In the genomic region with DNA sequence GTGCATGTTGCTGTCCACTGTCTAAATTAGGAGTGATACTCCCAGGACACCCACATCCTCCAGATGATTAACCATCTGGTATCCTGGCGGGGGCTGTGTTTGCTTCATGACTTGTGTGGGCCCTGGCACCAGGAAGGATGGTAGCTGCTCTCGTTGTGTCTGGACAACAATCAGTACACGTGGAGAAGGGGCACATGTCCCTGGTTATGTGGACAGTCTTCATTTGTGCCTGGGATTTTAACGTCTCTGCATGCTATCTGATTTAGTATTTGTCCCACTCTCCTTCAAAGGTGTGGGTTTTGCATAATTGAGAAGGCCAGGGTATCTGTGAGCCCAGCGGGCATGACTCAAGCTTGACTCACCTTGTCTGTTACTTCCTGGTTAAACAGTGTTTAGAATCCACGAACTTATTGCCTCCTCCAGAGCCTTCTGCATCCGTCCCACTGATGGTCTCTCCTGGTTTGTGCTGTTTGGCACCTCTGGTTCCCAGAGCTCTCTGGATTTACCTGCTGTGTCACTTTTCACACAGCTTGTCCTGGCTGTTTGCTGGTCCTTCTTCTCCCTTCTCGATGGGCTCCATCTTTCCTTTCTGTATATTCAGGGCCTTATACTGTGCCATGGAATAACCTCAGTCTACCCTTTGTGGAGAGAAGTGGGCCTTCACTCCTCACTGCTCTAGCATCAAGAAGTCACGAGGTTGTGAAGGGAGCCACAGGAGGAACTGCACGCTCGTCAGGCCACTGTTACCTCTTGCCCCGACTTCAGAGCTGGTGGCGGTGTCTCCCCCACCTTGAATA, we compare ENCODE assay signal across 1 cellular context.
TF ChIP-seq lines count a peak whose summit lies in the region.

No MANE protein-coding gene starts in this region.

TF ChIP-seq in A549, 52 proteins besides CTCF, POLR2A, EP300 and RAD21 (continued from another document):
- TF ChIP-seq, protein P1, sequence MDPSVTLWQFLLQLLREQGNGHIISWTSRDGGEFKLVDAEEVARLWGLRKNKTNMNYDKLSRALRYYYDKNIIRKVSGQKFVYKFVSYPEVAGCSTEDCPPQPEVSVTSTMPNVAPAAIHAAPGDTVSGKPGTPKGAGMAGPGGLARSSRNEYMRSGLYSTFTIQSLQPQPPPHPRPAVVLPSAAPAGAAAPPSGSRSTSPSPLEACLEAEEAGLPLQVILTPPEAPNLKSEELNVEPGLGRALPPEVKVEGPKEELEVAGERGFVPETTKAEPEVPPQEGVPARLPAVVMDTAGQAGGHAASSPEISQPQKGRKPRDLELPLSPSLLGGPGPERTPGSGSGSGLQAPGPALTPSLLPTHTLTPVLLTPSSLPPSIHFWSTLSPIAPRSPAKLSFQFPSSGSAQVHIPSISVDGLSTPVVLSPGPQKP (IDR thresholded peaks at IDR 0.05; ENCODE audit: low read depth, low read length), result no peak
- TF ChIP-seq KDM1A (IDR thresholded peaks at IDR 0.05; ENCODE audit: low read depth), result no peak
- TF ChIP-seq TFCP2L1 (CRISPR knock-in tag; IDR thresholded peaks at IDR 0.05), result no peak
- no peak for TF ChIP-seq BHLHE40 (IDR thresholded peaks at IDR 0.05; ENCODE audit: low read depth, low read length)
- no peak for TF ChIP-seq MAZ (IDR thresholded peaks at IDR 0.05; ENCODE audit: borderline replicate concordance, low read depth, low read length)
- TF ChIP-seq GATA3 (IDR thresholded peaks at IDR 0.05; ENCODE audit: borderline replicate concordance), result no peak
- TF ChIP-seq, protein P2, sequence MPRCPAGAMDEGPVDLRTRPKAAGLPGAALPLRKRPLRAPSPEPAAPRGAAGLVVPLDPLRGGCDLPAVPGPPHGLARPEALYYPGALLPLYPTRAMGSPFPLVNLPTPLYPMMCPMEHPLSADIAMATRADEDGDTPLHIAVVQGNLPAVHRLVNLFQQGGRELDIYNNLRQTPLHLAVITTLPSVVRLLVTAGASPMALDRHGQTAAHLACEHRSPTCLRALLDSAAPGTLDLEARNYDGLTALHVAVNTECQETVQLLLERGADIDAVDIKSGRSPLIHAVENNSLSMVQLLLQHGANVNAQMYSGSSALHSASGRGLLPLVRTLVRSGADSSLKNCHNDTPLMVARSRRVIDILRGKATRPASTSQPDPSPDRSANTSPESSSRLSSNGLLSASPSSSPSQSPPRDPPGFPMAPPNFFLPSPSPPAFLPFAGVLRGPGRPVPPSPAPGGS (IDR thresholded peaks at IDR 0.05), result no peak
- no peak for TF ChIP-seq RARB (CRISPR knock-in tag; IDR thresholded peaks at IDR 0.05)
- TF ChIP-seq MYC (IDR thresholded peaks at IDR 0.05; ENCODE audit: borderline replicate concordance, low read length), result no peak
- TF ChIP-seq, protein P3, sequence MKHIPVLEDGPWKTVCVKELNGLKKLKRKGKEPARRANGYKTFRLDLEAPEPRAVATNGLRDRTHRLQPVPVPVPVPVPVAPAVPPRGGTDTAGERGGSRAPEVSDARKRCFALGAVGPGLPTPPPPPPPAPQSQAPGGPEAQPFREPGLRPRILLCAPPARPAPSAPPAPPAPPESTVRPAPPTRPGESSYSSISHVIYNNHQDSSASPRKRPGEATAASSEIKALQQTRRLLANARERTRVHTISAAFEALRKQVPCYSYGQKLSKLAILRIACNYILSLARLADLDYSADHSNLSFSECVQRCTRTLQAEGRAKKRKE (CRISPR knock-in tag; IDR thresholded peaks at IDR 0.05; ENCODE audit: low read depth), result no peak
- TF ChIP-seq RNF2 (IDR thresholded peaks at IDR 0.05; ENCODE audit: borderline replicate concordance, low read depth), result no peak
- no peak for TF ChIP-seq KDM5A (IDR thresholded peaks at IDR 0.05)
- no peak for TF ChIP-seq EHMT2 (IDR thresholded peaks at IDR 0.05; ENCODE audit: low read depth)
- TF ChIP-seq EHF (CRISPR knock-in tag; IDR thresholded peaks at IDR 0.05), result no peak
- TF ChIP-seq, protein P4, sequence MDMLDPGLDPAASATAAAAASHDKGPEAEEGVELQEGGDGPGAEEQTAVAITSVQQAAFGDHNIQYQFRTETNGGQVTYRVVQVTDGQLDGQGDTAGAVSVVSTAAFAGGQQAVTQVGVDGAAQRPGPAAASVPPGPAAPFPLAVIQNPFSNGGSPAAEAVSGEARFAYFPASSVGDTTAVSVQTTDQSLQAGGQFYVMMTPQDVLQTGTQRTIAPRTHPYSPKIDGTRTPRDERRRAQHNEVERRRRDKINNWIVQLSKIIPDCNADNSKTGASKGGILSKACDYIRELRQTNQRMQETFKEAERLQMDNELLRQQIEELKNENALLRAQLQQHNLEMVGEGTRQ (IDR thresholded peaks at IDR 0.05), result no peak
- no peak for TF ChIP-seq HOXB13 (CRISPR knock-in tag; IDR thresholded peaks at IDR 0.05; ENCODE audit: low read depth)
- TF ChIP-seq RCOR1 (IDR thresholded peaks at IDR 0.05; ENCODE audit: low read depth, low read length), result no peak
- no peak for TF ChIP-seq CHD2 (IDR thresholded peaks at IDR 0.05; ENCODE audit: low read length, partially characterized antibody)
- no peak for TF ChIP-seq ZNF302 (CRISPR knock-in tag; IDR thresholded peaks at IDR 0.05)
- TF ChIP-seq JUN (IDR thresholded peaks at IDR 0.05), result peak; percentile 30 to 39; a peak in 1 of 5 replicates
- TF ChIP-seq, protein P5, sequence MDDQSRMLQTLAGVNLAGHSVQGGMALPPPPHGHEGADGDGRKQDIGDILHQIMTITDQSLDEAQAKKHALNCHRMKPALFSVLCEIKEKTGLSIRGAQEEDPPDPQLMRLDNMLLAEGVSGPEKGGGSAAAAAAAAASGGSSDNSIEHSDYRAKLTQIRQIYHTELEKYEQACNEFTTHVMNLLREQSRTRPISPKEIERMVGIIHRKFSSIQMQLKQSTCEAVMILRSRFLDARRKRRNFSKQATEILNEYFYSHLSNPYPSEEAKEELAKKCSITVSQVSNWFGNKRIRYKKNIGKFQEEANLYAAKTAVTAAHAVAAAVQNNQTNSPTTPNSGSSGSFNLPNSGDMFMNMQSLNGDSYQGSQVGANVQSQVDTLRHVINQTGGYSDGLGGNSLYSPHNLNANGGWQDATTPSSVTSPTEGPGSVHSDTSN (IDR thresholded peaks at IDR 0.05), result no peak
- TF ChIP-seq CBX2 (IDR thresholded peaks at IDR 0.05; ENCODE audit: borderline replicate concordance, low read depth), result no peak
- TF ChIP-seq SREBF2 (IDR thresholded peaks at IDR 0.05), result no peak
- TF ChIP-seq ESRRA (IDR thresholded peaks at IDR 0.05; ENCODE audit: borderline replicate concordance, low read length), result no peak
- TF ChIP-seq, protein P6, sequence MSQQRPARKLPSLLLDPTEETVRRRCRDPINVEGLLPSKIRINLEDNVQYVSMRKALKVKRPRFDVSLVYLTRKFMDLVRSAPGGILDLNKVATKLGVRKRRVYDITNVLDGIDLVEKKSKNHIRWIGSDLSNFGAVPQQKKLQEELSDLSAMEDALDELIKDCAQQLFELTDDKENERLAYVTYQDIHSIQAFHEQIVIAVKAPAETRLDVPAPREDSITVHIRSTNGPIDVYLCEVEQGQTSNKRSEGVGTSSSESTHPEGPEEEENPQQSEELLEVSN (IDR thresholded peaks at IDR 0.05; ENCODE audit: borderline replicate concordance, low read depth), result peak; percentile 62
- TF ChIP-seq CHD4 (IDR thresholded peaks at IDR 0.05; ENCODE audit: borderline replicate concordance), result no peak
- no peak for TF ChIP-seq FOXS1 (CRISPR knock-in tag; IDR thresholded peaks at IDR 0.05)
- no peak for TF ChIP-seq MAFK (IDR thresholded peaks at IDR 0.05; ENCODE audit: partially characterized antibody)
- no peak for TF ChIP-seq PHF8 (IDR thresholded peaks at IDR 0.05; ENCODE audit: borderline replicate concordance, low read depth)
- TF ChIP-seq ZC3H11A (IDR thresholded peaks at IDR 0.05), result no peak
- no peak for TF ChIP-seq TP53 (CRISPR knock-in tag; IDR thresholded peaks at IDR 0.05)
